Comparison of ENCODE assay signal across 2 cellular contexts in genomic region chr9:94979904-94980507, GRCh38.
TF ChIP-seq lines count a peak whose summit lies in the region.

No MANE protein-coding gene starts in this region.

TF ChIP-seq in IMR-90, 13 proteins besides CTCF, POLR2A, EP300 and RAD21:
- TF ChIP-seq CHD1 (IDR thresholded peaks at IDR 0.05; ENCODE audit: low read depth, low read length), result no peak
- no peak for TF ChIP-seq MAFK (IDR thresholded peaks at IDR 0.05; ENCODE audit: low read depth, low read length)
- TF ChIP-seq ELK1 (IDR thresholded peaks at IDR 0.05; ENCODE audit: borderline replicate concordance, low read depth, low read length), result no peak
- no peak for TF ChIP-seq BHLHE40 (IDR thresholded peaks at IDR 0.05; ENCODE audit: low read depth, low read length)
- TF ChIP-seq MXI1 (IDR thresholded peaks at IDR 0.05; ENCODE audit: borderline replicate concordance, low read depth, low read length), result no peak
- TF ChIP-seq FOS (IDR thresholded peaks at IDR 0.05; ENCODE audit: low read depth, low read length), result no peak
- no peak for TF ChIP-seq RFX5 (IDR thresholded peaks at IDR 0.05; ENCODE audit: low read depth, low read length)
- TF ChIP-seq NFE2L2 (IDR thresholded peaks at IDR 0.05; ENCODE audit: low read depth, low read length), result no peak
- TF ChIP-seq SMC3 (IDR thresholded peaks at IDR 0.05; ENCODE audit: low read depth, low read length), result no peak
- TF ChIP-seq RCOR1 (IDR thresholded peaks at IDR 0.05; ENCODE audit: insufficient replicate concordance, low read length), result no peak
- TF ChIP-seq USF2 (IDR thresholded peaks at IDR 0.05; ENCODE audit: low read depth, low read length), result no peak
- TF ChIP-seq CEBPB (IDR thresholded peaks at IDR 0.05; ENCODE audit: low read depth, low read length), result no peak
- TF ChIP-seq MAZ (IDR thresholded peaks at IDR 0.05; ENCODE audit: borderline replicate concordance, low read depth, low read length), result no peak

TF ChIP-seq in H1, 55 proteins besides CTCF, POLR2A, EP300 and RAD21:
- TF ChIP-seq SAP30 (IDR thresholded peaks at IDR 0.05; ENCODE audit: insufficient read depth, insufficient replicate concordance, low read length) (no peak), SIN3A (conservative IDR thresholded peaks at IDR 0.05 in 1 of 2, IDR thresholded peaks at IDR 0.05 in 1 of 2; ENCODE audit: low read depth in 1 of 2, low read length in 2 of 2) (no peak)
TF ChIP-seq in H1: peak in this region for 0.
